ENCODE assay signal across 17 cellular contexts in genomic region chr3:115663414-115663813, GRCh38. TPM values are rescaled to one million over a fixed set of nuclear protein-coding genes. Genes with fewer than 3 reads are reported as not detected.
A peak's percentile ranks its signal among the peaks of the same experiment; 100 is the strongest.
DNase-seq lines count a peak whose midpoint lies in the region; ATAC-seq lines count a peak whose summit lies in the region.
"Had no signal": no experiment of that assay in that cellular context is flagged by ENCODE, and none has a peak within 500 bp of the region (broad histone marks: within the 10 kb centered on the region; RNA-seq: fewer than 3 reads in every experiment).

No MANE protein-coding gene starts in this region.

- H3K27ac ChIP-seq in caudate nucleus (ENCODE audit: low read depth, low read length), result peak overlapping the region; percentile 36
- H3K27ac ChIP-seq: BLaER1 treated with 17β-estradiol and CSF1 and Interleukin-3, amounts not matched to agents 10 nM and 100 nM had no signal

- CTCF ChIA-PET in activated naive CD4-positive, alpha-beta T cell treated with anti-CD3 and anti-CD28 coated beads for 36 hours (lab: Charles Lee), result no interaction called here
- CTCF ChIA-PET in T-cell (lab: Charles Lee), result no interaction called here

- H3K36me3 Mint-ChIP-seq in activated naive CD4-positive, alpha-beta T cell treated with anti-CD3 and anti-CD28 coated beads for 36 hours (ENCODE audit: low read depth), result no peaks in the 10 kb centered on the region
- H3K36me3 Mint-ChIP-seq in T-cell, result no peaks in the 10 kb centered on the region
- H3K36me3 Mint-ChIP-seq in stimulated activated memory B cell treated with anti-CD40 and anti-IgM and Interleukin-4, amounts not matched to agents 10 μg/mL and 1 μg/mL and 100 μg/mL, for 72 hours, result no peaks in the 10 kb centered on the region
- H3K36me3 Mint-ChIP-seq: CD4-positive, CD25-positive, alpha-beta regulatory T cell had no signal

- intact Hi-C loops in activated naive CD4-positive, alpha-beta T cell treated with anti-CD3 and anti-CD28 coated beads for 36 hours (cut with micrococcal nuclease), result no loop called here

- peak; percentile 47 for DNase-seq in activated naive CD4-positive, alpha-beta T cell treated with anti-CD3 and anti-CD28 coated beads for 36 hours
- DNase-seq in activated naive CD4-positive, alpha-beta T cell (lab: John Stamatoyannopoulos, UW), result no peak
- DNase-seq in T-cell, result no peak
- DNase-seq in caudate nucleus (lab: John Stamatoyannopoulos, UW), result peak in 8 of 61 donors; percentile 1 to 42 (median 24)
- no peak for DNase-seq in midbrain (lab: John Stamatoyannopoulos, UW)
- DNase-seq in ecto neural progenitor cell (ENCODE audit: low spot score), result no peak
- DNase-seq: ACHN; Calu3; CD4-positive, CD25-positive, alpha-beta regulatory T cell; DND-41; GDM1; GOT3; H9; IMR-90 had no signal

- H3K27me3 Mint-ChIP-seq in activated naive CD4-positive, alpha-beta T cell treated with anti-CD3 and anti-CD28 coated beads for 36 hours (ENCODE audit: low read depth), result peaks cover 4% of the 10 kb centered on the region
- no peaks in the 10 kb centered on the region for H3K27me3 Mint-ChIP-seq in T-cell
- no peaks in the 10 kb centered on the region for H3K27me3 Mint-ChIP-seq in stimulated activated memory B cell treated with anti-CD40 and anti-IgM and Interleukin-4, amounts not matched to agents 10 μg/mL and 1 μg/mL and 100 μg/mL, for 72 hours

- peaks cover 39% of the 10 kb centered on the region for H3K4me1 Mint-ChIP-seq in activated naive CD4-positive, alpha-beta T cell treated with anti-CD3 and anti-CD28 coated beads for 36 hours (ENCODE audit: low read depth)
- peaks cover 14 to 19% (median 16%) of the 10 kb centered on the region in 3 donors for H3K4me1 Mint-ChIP-seq in T-cell
- peaks cover 42% of the 10 kb centered on the region for H3K4me1 Mint-ChIP-seq in stimulated activated memory B cell treated with anti-CD40 and anti-IgM and Interleukin-4, amounts not matched to agents 10 μg/mL and 1 μg/mL and 100 μg/mL, for 72 hours

- peak overlapping the region; percentile 8 for H3K27ac Mint-ChIP-seq in activated naive CD4-positive, alpha-beta T cell treated with anti-CD3 and anti-CD28 coated beads for 36 hours
- H3K27ac Mint-ChIP-seq in T-cell, result peak overlapping the region; percentile 21 to 30
- H3K27ac Mint-ChIP-seq in stimulated activated memory B cell treated with anti-CD40 and anti-IgM and Interleukin-4, amounts not matched to agents 10 μg/mL and 1 μg/mL and 100 μg/mL, for 72 hours, result peak overlapping the region; percentile 24
- H3K27ac Mint-ChIP-seq: CD4-positive, CD25-positive, alpha-beta regulatory T cell; H9 had no signal

- POLR2A ChIA-PET in T-cell (lab: Charles Lee), result no interaction called here

- no peak for ATAC-seq in T-cell (replicated peaks in 1 of 4)
- ATAC-seq in stimulated activated memory B cell treated with anti-CD40 and anti-IgM and Interleukin-4, amounts not matched to agents 10 μg/mL and 1 μg/mL and 100 μg/mL, for 72 hours, result no peak

- no peaks in the 10 kb centered on the region for H3K9me3 Mint-ChIP-seq in activated naive CD4-positive, alpha-beta T cell treated with anti-CD3 and anti-CD28 coated beads for 36 hours
- no peaks in the 10 kb centered on the region for H3K9me3 Mint-ChIP-seq in T-cell
- no peaks in the 10 kb centered on the region for H3K9me3 Mint-ChIP-seq in stimulated activated memory B cell treated with anti-CD40 and anti-IgM and Interleukin-4, amounts not matched to agents 10 μg/mL and 1 μg/mL and 100 μg/mL, for 72 hours
- H3K9me3 Mint-ChIP-seq: H9 had no signal

- no peak overlapping the region for H3K4me3 Mint-ChIP-seq in activated naive CD4-positive, alpha-beta T cell treated with anti-CD3 and anti-CD28 coated beads for 36 hours
- H3K4me3 Mint-ChIP-seq in T-cell, result no peak overlapping the region
- no peak overlapping the region for H3K4me3 Mint-ChIP-seq in stimulated activated memory B cell treated with anti-CD40 and anti-IgM and Interleukin-4, amounts not matched to agents 10 μg/mL and 1 μg/mL and 100 μg/mL, for 72 hours
- H3K4me3 Mint-ChIP-seq: H9 had no signal

RNA-seq across cellular contexts. Expression of gene GAP43, which starts 40.1 kb away (rescaled TPM):
- under 1 TPM in 1 of 2 experiments, not detected in 1; 0.17 TPM for total RNA-seq in activated naive CD4-positive, alpha-beta T cell treated with anti-CD3 and anti-CD28 coated beads for 36 hours
- total RNA-seq in T-cell, result not detected
- total RNA-seq: Calu3; CD4-positive, CD25-positive, alpha-beta regulatory T cell; HT-29 had no signal
